11 cellular contexts compared by ENCODE assay signal in genomic region chr5:50745221-50745620, GRCh38.
DNase-seq lines count a peak whose midpoint lies in the region; ATAC-seq, FAIRE-seq and TF ChIP-seq lines count a peak whose summit lies in the region.
"Had no signal": no experiment of that assay in that cellular context is flagged by ENCODE, and none has a peak within 500 bp of the region (broad histone marks: within the 10 kb centered on the region; RNA-seq: fewer than 3 reads in every experiment).

No MANE protein-coding gene starts in this region.

- no peak overlapping the region for H2AFZ ChIP-seq in keratinocyte (ENCODE audit: control insufficient read depth, low read length)
- H2AFZ ChIP-seq: PC-9 had no signal

- no peak for TF ChIP-seq POLR2A in tibial nerve (IDR thresholded peaks at IDR 0.05)

- peak overlapping the region; percentile 81 to 82 for H3K4me3 Mint-ChIP-seq in activated T-cell treated with anti-CD3 and anti-CD28 coated beads, Interleukin-2, amount 50 U/mL, for 72 hours

- H3K36me3 ChIP-seq in SJSA1 (no peaks in the 10 kb centered on the region), keratinocyte (ENCODE audit: control insufficient read depth in 2 of 2, extremely low read depth in 1 of 2, insufficient read depth in 2 of 2, low read length in 2 of 2) (no peaks in the 10 kb centered on the region), tibial nerve (no peaks in the 10 kb centered on the region)

- H3K27ac ChIP-seq in SJSA1 (no peak overlapping the region; the same call in 1 of the 2 replicates), keratinocyte (ENCODE audit: control insufficient read depth, insufficient read depth, low read length) (no peak overlapping the region), tibial nerve (peak overlapping the region in 3 of 4 donors; percentile 37 to 58 (median 40))
- H3K27ac ChIP-seq: PC-9 had no signal

- H3K36me3 Mint-ChIP-seq in activated T-cell treated with anti-CD3 and anti-CD28 coated beads, Interleukin-2, amount 50 U/mL, for 72 hours (ENCODE audit: insufficient read depth in 2 of 2), result peaks cover 2 to 5% of the 10 kb centered on the region in 2 donors

- no peaks in the 10 kb centered on the region for H3K9me1 ChIP-seq in keratinocyte (ENCODE audit: control insufficient read depth, extremely low read depth, insufficient read depth, low read length)

- H3K4me1 Mint-ChIP-seq in activated T-cell treated with anti-CD3 and anti-CD28 coated beads, Interleukin-2, amount 50 U/mL, for 72 hours (ENCODE audit: low read depth), result peaks cover 76% of the 10 kb centered on the region

- ATAC-seq in activated T-cell treated with anti-CD3 and anti-CD28 coated beads, Interleukin-2, amount 50 U/mL, for 72 hours (replicated peaks in 1 of 2), result peak; percentile 7 to 26
- no peak for ATAC-seq in GM21723 (IDR thresholded peaks at IDR 0.05; ENCODE audit: unreplicated experiment)

- H3K79me2 ChIP-seq in keratinocyte (ENCODE audit: control insufficient read depth, insufficient read depth, low read length), result peaks cover 34% of the 10 kb centered on the region

- H3K9me3 Mint-ChIP-seq in activated T-cell treated with anti-CD3 and anti-CD28 coated beads, Interleukin-2, amount 50 U/mL, for 72 hours, result no peaks in the 10 kb centered on the region

- H3K4me3 ChIP-seq in SJSA1, result peak overlapping the region; percentile 24; the same call in 1 of the 2 replicates
- no peak overlapping the region for H3K4me3 ChIP-seq in keratinocyte (ENCODE audit: control insufficient read depth in 2 of 3, extremely low read depth in 1 of 3, insufficient read depth in 2 of 3, low read depth in 1 of 3, low read length in 3 of 3)
- peak overlapping the region in 1 of 4 donors; percentile 34 for H3K4me3 ChIP-seq in tibial nerve
- H3K4me3 ChIP-seq: PC-9 had no signal

- peak overlapping the region; percentile 72 for H3K4me2 ChIP-seq in keratinocyte (ENCODE audit: control insufficient read depth, extremely low read depth, insufficient read depth, low read depth, low read length)

- no peak for TF ChIP-seq EP300 in tibial nerve (IDR thresholded peaks at IDR 0.05)

- peaks cover 5% of the 10 kb centered on the region for H3K4me1 ChIP-seq in SJSA1 (replicated peaks)
- H3K4me1 ChIP-seq in keratinocyte (ENCODE audit: control insufficient read depth, extremely low read depth, insufficient read depth, low read length), result peaks cover 8% of the 10 kb centered on the region
- peaks cover 0 to 25% (median 9%) of the 10 kb centered on the region in 4 donors for H3K4me1 ChIP-seq in tibial nerve
- H3K4me1 ChIP-seq: Caco-2 had no signal

- dilution Hi-C loops in keratinocyte (cut with MboI; ENCODE audit: extremely low pct_ligation_motif_present, low sequenced_read_pairs), result no loop called here

- no peaks in the 10 kb centered on the region for H3K27me3 Mint-ChIP-seq in activated T-cell treated with anti-CD3 and anti-CD28 coated beads, Interleukin-2, amount 50 U/mL, for 72 hours (ENCODE audit: low read depth)

- no peak for FAIRE-seq in keratinocyte (lab: Jason Lieb, UNC)

- H3K27me3 ChIP-seq in SJSA1 (replicated peaks) (no peaks in the 10 kb centered on the region), keratinocyte (ENCODE audit: control insufficient read depth, extremely low read depth, insufficient read depth, low read length) (no peaks in the 10 kb centered on the region), tibial nerve (no peaks in the 10 kb centered on the region)

- 73 to 75% methylated on average over 1 of the region's 1 CpG for WGBS in tibial nerve, 2 donors

- H3K9me3 ChIP-seq in SJSA1 (replicated peaks), result no peaks in the 10 kb centered on the region
- no peaks in the 10 kb centered on the region for H3K9me3 ChIP-seq in keratinocyte (ENCODE audit: control insufficient read depth, low read depth, low read length)
- H3K9me3 ChIP-seq in tibial nerve, result no peaks in the 10 kb centered on the region
- H3K9me3 ChIP-seq: Caco-2 had no signal

- H4K20me1 ChIP-seq in keratinocyte (ENCODE audit: control insufficient read depth, extremely low read depth, insufficient read depth, low read length), result no peaks in the 10 kb centered on the region

- H3K9ac ChIP-seq in keratinocyte (ENCODE audit: control insufficient read depth, extremely low read depth, insufficient read depth, low read length), result no peak overlapping the region

- peak overlapping the region; percentile 22 for H3K27ac Mint-ChIP-seq in activated T-cell treated with anti-CD3 and anti-CD28 coated beads, Interleukin-2, amount 50 U/mL, for 72 hours

- TF ChIP-seq CTCF in keratinocyte (optimal IDR thresholded peaks at IDR 0.05 in 1 of 3, IDR thresholded peaks at IDR 0.05 in 1 of 3, conservative IDR thresholded peaks at IDR 0.05 in 1 of 3; ENCODE audit: extremely low read depth in 1 of 3, insufficient read depth in 2 of 3, low read length in 3 of 3) (no peak), tibial nerve (IDR thresholded peaks at IDR 0.05) (no peak)

- DNase-seq in activated T-cell treated with anti-CD3 and anti-CD28 coated beads, Interleukin-2, amount 50 U/mL, for 72 hours, result no peak
- DNase-seq in activated T-cell treated with anti-CD3 and anti-CD28 coated beads, Interleukin-2, amount 50 U/mL, for 48 hours, result no peak
- DNase-seq in SJSA1 (ENCODE audit: low read depth in 1 of 2, low spot score in 2 of 2) (no peak), keratinocyte (ENCODE audit: low read depth, low spot score) (no peak), tibial nerve (ENCODE audit: low spot score in 2 of 2) (no peak), NCI-H446 treated with DMSO at 0.1 percent for 48 hours (lab: John Stamatoyannopoulos, UW) (no peak), AML-193 (lab: John Stamatoyannopoulos, UW) (no peak)
- DNase-seq: activated gamma-delta T cell, Caco-2, PC-9 had no signal

Comparison
In these comparisons a context has a peak if more than half of its experiments do, and no peak if none do; other contexts are left out.
1. H3K27ac ChIP-seq: peak in tibial nerve (3 of 4); none in SJSA1 (single experiment) and keratinocyte (single experiment).